In the genomic region with DNA sequence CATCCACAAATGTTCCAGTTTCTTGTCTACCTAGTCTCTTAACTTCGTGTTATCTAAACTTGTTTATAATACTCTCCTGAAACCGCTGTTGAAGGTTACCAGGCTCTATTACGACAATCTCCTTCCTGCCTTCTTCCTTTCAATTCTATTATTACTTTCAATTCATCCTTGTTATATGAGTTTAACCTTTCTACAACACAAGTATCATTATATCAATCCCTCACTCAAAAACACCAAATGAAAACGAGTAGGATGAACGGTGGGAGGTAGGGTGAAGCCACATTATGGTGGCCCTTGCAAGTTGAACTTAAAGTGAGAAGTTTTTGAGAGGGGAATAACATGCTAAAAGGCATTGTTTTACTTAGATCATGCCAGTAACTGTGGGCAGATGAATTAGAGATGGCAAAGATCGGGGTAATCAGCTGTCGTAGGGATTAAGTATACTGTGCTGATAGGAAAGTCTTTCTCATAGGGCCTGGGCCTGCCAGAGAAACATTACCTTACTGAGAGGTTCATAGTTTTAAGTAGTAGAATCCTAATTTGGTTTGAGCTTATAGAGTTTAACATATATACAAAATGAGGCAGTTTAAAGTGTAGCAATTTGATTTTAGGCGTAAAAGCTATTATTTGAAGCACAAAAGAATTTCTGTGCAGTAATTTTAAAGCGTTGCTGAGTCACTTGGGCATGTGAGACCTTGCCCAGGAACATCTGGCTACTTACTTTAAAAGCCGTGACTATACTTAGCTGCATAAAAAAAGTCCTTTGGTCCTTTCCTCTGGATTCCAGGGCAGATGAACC, we compare ENCODE assay signal across 9 cellular contexts. TPM values are rescaled to one million over a fixed set of nuclear protein-coding genes. Genes with fewer than 3 reads are reported as not detected.
DNase-seq lines count a peak whose midpoint lies in the region; ATAC-seq, FAIRE-seq and TF ChIP-seq lines count a peak whose summit lies in the region.
"Had no signal": no experiment of that assay in that cellular context is flagged by ENCODE, and none has a peak within 500 bp of the region (broad histone marks: within the 10 kb centered on the region; RNA-seq: fewer than 3 reads in every experiment).

No MANE protein-coding gene starts in this region.

- H3K27me3 ChIP-seq in HepG2 (ENCODE audit: control insufficient read depth in 1 of 2, insufficient read depth in 2 of 2, low read length in 2 of 2) (no peaks in the 10 kb centered on the region; a peak in 1 of 5 replicates), right lobe of liver (no peaks in the 10 kb centered on the region), H7 (ENCODE audit: control insufficient read depth, insufficient read depth, low read length) (no peaks in the 10 kb centered on the region), prostate gland (replicated peaks; ENCODE audit: insufficient read depth) (no peaks in the 10 kb centered on the region)

- peak overlapping the region in 1 of 2 donors; percentile 88 for H3K27ac Mint-ChIP-seq in effector memory CD8-positive, alpha-beta T cell
- peak overlapping the region; percentile 54 to 60 for H3K27ac Mint-ChIP-seq in stimulated activated naive CD8-positive, alpha-beta T cell treated with anti-CD3 and anti-CD28 coated beads, Interleukin-15, amount 100 ng/mL, for 72 hours

- no peak for TF ChIP-seq POLR2A in HepG2 (IDR thresholded peaks at IDR 0.05; ENCODE audit: insufficient read depth in 1 of 2, low read depth in 2 of 2, low read length in 2 of 2)
- TF ChIP-seq POLR2A in right lobe of liver (IDR thresholded peaks at IDR 0.05), result no peak
- TF ChIP-seq POLR2A in prostate gland (IDR thresholded peaks at IDR 0.05), result no peak

- H4K20me1 ChIP-seq in HepG2 (ENCODE audit: insufficient read depth, low read length), result no peaks in the 10 kb centered on the region

- TF ChIP-seq CTCF in HepG2 (CRISPR knock-in tag; IDR thresholded peaks at IDR 0.05) (no peak), right lobe of liver (IDR thresholded peaks at IDR 0.05) (no peak), prostate gland (IDR thresholded peaks at IDR 0.05) (no peak)

- in situ Hi-C loops in HepG2 (cut with HindIII; ENCODE audit: extremely low pct_ligation_motif_present, low pct_unique_long_range_greater_than_20kb), result no loop called here

- H3K36me3 ChIP-seq in HepG2 (replicated peaks in 1 of 2; ENCODE audit: control insufficient read depth in 1 of 2, insufficient read depth in 2 of 2, low read length in 2 of 2) (no peaks in the 10 kb centered on the region), right lobe of liver (no peaks in the 10 kb centered on the region), H7 (replicated peaks; ENCODE audit: control insufficient read depth, insufficient read depth, low read length) (no peaks in the 10 kb centered on the region), prostate gland (no peaks in the 10 kb centered on the region)

- H3K4me1 Mint-ChIP-seq in effector memory CD8-positive, alpha-beta T cell (ENCODE audit: low read depth in 2 of 2), result peaks cover 21 to 33% of the 10 kb centered on the region in 2 donors
- H3K4me1 Mint-ChIP-seq in stimulated activated naive CD8-positive, alpha-beta T cell treated with anti-CD3 and anti-CD28 coated beads, Interleukin-15, amount 100 ng/mL, for 72 hours, result peaks cover 31% of the 10 kb centered on the region

- no peak for ATAC-seq in HepG2
- no peak for ATAC-seq in right lobe of liver
- ATAC-seq in effector memory CD8-positive, alpha-beta T cell (replicated peaks), result no peak
- ATAC-seq in stimulated activated naive CD8-positive, alpha-beta T cell treated with anti-CD3 and anti-CD28 coated beads, Interleukin-15, amount 100 ng/mL, for 72 hours, result no peak
- ATAC-seq: left colon had no signal

- intact Hi-C loops in HepG2 (cut with micrococcal nuclease; ENCODE audit: unreplicated experiment), result loop anchor here (5.0 kb wide), 1 partner anchor 56 kb away; the partner anchor contains the start of gene NXPE3
- intact Hi-C loops in right lobe of liver (cut with DNase I), result no loop called here
- intact Hi-C loops in prostate gland (cut with DNase I), result no loop called here

- H3K79me2 ChIP-seq in HepG2 (ENCODE audit: insufficient read depth, low read length), result no peaks in the 10 kb centered on the region

- TF ChIP-seq RAD21 in HepG2 (CRISPR knock-in tag; IDR thresholded peaks at IDR 0.05), result no peak

- peaks cover 15% of the 10 kb centered on the region for H3K36me3 Mint-ChIP-seq in effector memory CD8-positive, alpha-beta T cell (ENCODE audit: insufficient read depth)

- H3K4me3 ChIP-seq in HepG2 (replicated peaks in 1 of 3; ENCODE audit: insufficient read depth in 1 of 3, low read depth in 2 of 3, low read length in 3 of 3) (peak overlapping the region in 1 of 3 experiments; percentile 3; a peak in 2 of 6 replicates), right lobe of liver (no peak overlapping the region), H7 (ENCODE audit: insufficient read depth, low read depth, low read length) (no peak overlapping the region), prostate gland (no peak overlapping the region)

- peak overlapping the region; percentile 4 to 5 for H3K4me3 Mint-ChIP-seq in effector memory CD8-positive, alpha-beta T cell
- H3K4me3 Mint-ChIP-seq in stimulated activated naive CD8-positive, alpha-beta T cell treated with anti-CD3 and anti-CD28 coated beads, Interleukin-15, amount 100 ng/mL, for 72 hours, result peak overlapping the region; percentile 47 to 54

- H3K9me3 ChIP-seq in HepG2 (ENCODE audit: low read length), result no peaks in the 10 kb centered on the region
- no peaks in the 10 kb centered on the region for H3K9me3 ChIP-seq in right lobe of liver
- H3K9me3 ChIP-seq in prostate gland, result no peaks in the 10 kb centered on the region

- H3K4me1 ChIP-seq in HepG2 (ENCODE audit: insufficient read depth, low read length) (peaks cover 36% of the 10 kb centered on the region), right lobe of liver (peaks cover 0 to 9% (median 0%) of the 10 kb centered on the region in 4 donors), prostate gland (replicated peaks) (no peaks in the 10 kb centered on the region)

- H3K4me2 ChIP-seq in HepG2 (ENCODE audit: low read depth, low read length), result peak overlapping the region; percentile 45

- H3K9ac ChIP-seq in HepG2 (ENCODE audit: insufficient read depth, low read depth, low read length), result peak overlapping the region; percentile 14; the same call in 1 of the 2 replicates

- H3K9me3 Mint-ChIP-seq in effector memory CD8-positive, alpha-beta T cell, result no peaks in the 10 kb centered on the region
- no peaks in the 10 kb centered on the region for H3K9me3 Mint-ChIP-seq in stimulated activated naive CD8-positive, alpha-beta T cell treated with anti-CD3 and anti-CD28 coated beads, Interleukin-15, amount 100 ng/mL, for 72 hours

- DNase-seq in HepG2 (ENCODE audit: low spot score), result no peak
- no peak for DNase-seq in right lobe of liver
- DNase-seq in RPMI7951 (ENCODE audit: low read depth), result peak; percentile 39
- no peak for DNase-seq in effector memory CD8-positive, alpha-beta T cell
- no peak for DNase-seq in stimulated activated naive CD8-positive, alpha-beta T cell treated with anti-CD3 and anti-CD28 coated beads, Interleukin-15, amount 100 ng/mL, for 72 hours
- DNase-seq in H7, result no peak
- no peak for DNase-seq in NCI-H187 (lab: John Stamatoyannopoulos, UW)
- DNase-seq in prostate gland (ENCODE audit: low spot score), result no peak
- DNase-seq: left colon had no signal

- peak overlapping the region; percentile 64 for H2AFZ ChIP-seq in HepG2 (ENCODE audit: low read length)

- FAIRE-seq in HepG2 (lab: Jason Lieb, UNC), result no peak

- BruUV-seq in HepG2 (replicated peaks; lab: Mats Ljungman, UMichigan), result no TSS peak

- no peaks in the 10 kb centered on the region for H3K27me3 Mint-ChIP-seq in effector memory CD8-positive, alpha-beta T cell
- H3K27me3 Mint-ChIP-seq in stimulated activated naive CD8-positive, alpha-beta T cell treated with anti-CD3 and anti-CD28 coated beads, Interleukin-15, amount 100 ng/mL, for 72 hours, result no peaks in the 10 kb centered on the region

- POLR2A ChIA-PET in HepG2 (lab: Yijun Ruan, JAX), result interaction anchor here (2.4 kb wide), 1 partner anchor 36 kb away, joined by 6 read pairs; no protein-coding TSS in a partner anchor

- no peak overlapping the region for H3K27ac ChIP-seq in HepG2 (ENCODE audit: extremely low read length, insufficient read depth, low read length)
- H3K27ac ChIP-seq in right lobe of liver, result no peak overlapping the region
- no peak overlapping the region for H3K27ac ChIP-seq in prostate gland

- 25% methylated on average over 10 of the region's 10 CpGs for WGBS in HepG2 (ENCODE audit: low lambda C conversion rate)
- WGBS in right lobe of liver (ENCODE audit: insufficient coverage, low coverage, low lambda C conversion rate, missing lambda C conversion rate), result 58% methylated on average over 10 of the region's 10 CpGs
- 56% methylated on average over 10 of the region's 10 CpGs for WGBS in prostate gland

- CTCF ChIA-PET in HepG2 (lab: Yijun Ruan, JAX; ENCODE audit: low intra/inter-chr PET ratio, low total read pairs), result no interaction called here

- TF ChIP-seq EP300 in HepG2 (IDR thresholded peaks at IDR 0.05; ENCODE audit: low read depth in 2 of 2, low read length in 2 of 2) (no peak), HepG2 (CRISPR knock-in tag; IDR thresholded peaks at IDR 0.05; ENCODE audit: borderline replicate concordance) (no peak)

RNA-seq across cellular contexts. Expression of gene CEP97, which starts 3.4 kb away (rescaled TPM):
- total RNA-seq in HepG2 (2016; rRNA removed; fragmentation: Illumina TruSeq; extraction: Trizol), result 6.5 and 10.2 TPM in 2 replicates
- 0.88 and 0.91 TPM in 2 replicates for total RNA-seq in HepG2 (2016; cell fraction: cytosol; rRNA removed; fragmentation: Illumina TruSeq; extraction: Trizol; ENCODE audit: low read depth)
- total RNA-seq in HepG2 (2016; cell fraction: insoluble cytoplasmic fraction; rRNA removed; fragmentation: Illumina TruSeq; extraction: Trizol), result 6.7 and 10.1 TPM in 2 replicates
- total RNA-seq in HepG2 (2016; cell fraction: membrane; rRNA removed; fragmentation: Illumina TruSeq; extraction: Trizol), result 1.4 and 1.5 TPM in 2 replicates
- 6.3 and 6.4 TPM in 2 replicates for total RNA-seq in HepG2 (2016; cell fraction: nucleus; rRNA removed; fragmentation: Illumina TruSeq; extraction: Trizol)
- 0.71 and 0.99 TPM in 2 replicates for polyA plus RNA-seq in HepG2 (2011; rRNA removed)
- polyA plus RNA-seq in HepG2 (2011; cell fraction: cytosol; rRNA removed), result 0.43 and 0.78 TPM in 2 replicates
- 0.72 and 2.3 TPM in 2 replicates for polyA plus RNA-seq in HepG2 (2011; cell fraction: nucleus; rRNA removed)
- polyA plus RNA-seq in HepG2 (2012), result 1.4 and 1.8 TPM in 2 replicates
- 0.03 and 0.05 TPM in 2 replicates for polyA plus RNA-seq in HepG2 (2016; cell fraction: cytosol; fragmentation: Illumina TruSeq; extraction: Trizol; ENCODE audit: low read depth)
- 2.2 and 2.4 TPM in 2 replicates for polyA plus RNA-seq in HepG2 (2016; cell fraction: insoluble cytoplasmic fraction; fragmentation: Illumina TruSeq; extraction: Trizol; ENCODE audit: low read depth)
- polyA plus RNA-seq in HepG2 (2016; cell fraction: membrane; fragmentation: Illumina TruSeq; extraction: Trizol; ENCODE audit: low read depth), result 0.16 and 0.17 TPM in 2 replicates
- 3.7 and 4.7 TPM in 2 replicates for polyA plus RNA-seq in HepG2 (2016; cell fraction: nucleus; fragmentation: Illumina TruSeq; extraction: Trizol; ENCODE audit: insufficient read depth, low read depth)
- polyA minus RNA-seq in HepG2 (2011; rRNA and poly(A)+ RNA removed; ENCODE audit: low replicate concordance), result 1.5 and 7.8 TPM in 2 replicates
- 3.0 and 4.2 TPM in 2 replicates for polyA minus RNA-seq in HepG2 (2011; cell fraction: cytosol; rRNA and poly(A)+ RNA removed)
- polyA minus RNA-seq in HepG2 (2011; cell fraction: nucleus; rRNA and poly(A)+ RNA removed), result 5.2 and 6.5 TPM in 2 replicates
- total RNA-seq in right lobe of liver, result 1 to 10 TPM; 2.2 to 3.8 (median 2.7) TPM
- total RNA-seq in RPMI7951 (2014; rRNA removed; shearing (Covaris generic)), result 29.8 and 29.9 TPM in 2 replicates
- total RNA-seq in H7 (2014; rRNA removed; shearing (Covaris generic)), result 9.2 and 13.0 TPM in 2 replicates
- 10 to 100 TPM in 1 of 2 donors, 1 to 10 TPM in 1; 5.5 to 14.7 TPM for total RNA-seq in prostate gland

RNA-seq across cellular contexts. Expression of gene RPL24, which starts 34.5 kb away (rescaled TPM):
- 1,056 and 1,362 TPM in 2 replicates for total RNA-seq in HepG2 (2016; rRNA removed; fragmentation: Illumina TruSeq; extraction: Trizol)
- 1,422 and 1,553 TPM in 2 replicates for total RNA-seq in HepG2 (2016; cell fraction: cytosol; rRNA removed; fragmentation: Illumina TruSeq; extraction: Trizol; ENCODE audit: low read depth)
- total RNA-seq in HepG2 (2016; cell fraction: insoluble cytoplasmic fraction; rRNA removed; fragmentation: Illumina TruSeq; extraction: Trizol), result 1,073 and 1,398 TPM in 2 replicates
- total RNA-seq in HepG2 (2016; cell fraction: membrane; rRNA removed; fragmentation: Illumina TruSeq; extraction: Trizol), result 1,942 and 1,946 TPM in 2 replicates
- total RNA-seq in HepG2 (2016; cell fraction: nucleus; rRNA removed; fragmentation: Illumina TruSeq; extraction: Trizol), result 372 and 380 TPM in 2 replicates
- polyA plus RNA-seq in HepG2 (2011; rRNA removed), result 1,058 and 1,150 TPM in 2 replicates
- polyA plus RNA-seq in HepG2 (2011; cell fraction: cytosol; rRNA removed), result 564 and 1,013 TPM in 2 replicates
- polyA plus RNA-seq in HepG2 (2011; cell fraction: nucleus; rRNA removed), result 191 and 261 TPM in 2 replicates
- polyA plus RNA-seq in HepG2 (2012), result 1,418 and 1,581 TPM in 2 replicates
- 1,680 and 1,696 TPM in 2 replicates for polyA plus RNA-seq in HepG2 (2016; cell fraction: cytosol; fragmentation: Illumina TruSeq; extraction: Trizol; ENCODE audit: low read depth)
- 1,319 and 1,459 TPM in 2 replicates for polyA plus RNA-seq in HepG2 (2016; cell fraction: insoluble cytoplasmic fraction; fragmentation: Illumina TruSeq; extraction: Trizol; ENCODE audit: low read depth)
- polyA plus RNA-seq in HepG2 (2016; cell fraction: membrane; fragmentation: Illumina TruSeq; extraction: Trizol; ENCODE audit: low read depth), result 1,798 and 1,842 TPM in 2 replicates
- polyA plus RNA-seq in HepG2 (2016; cell fraction: nucleus; fragmentation: Illumina TruSeq; extraction: Trizol; ENCODE audit: insufficient read depth, low read depth), result 641 and 653 TPM in 2 replicates
- polyA minus RNA-seq in HepG2 (2011; rRNA and poly(A)+ RNA removed; ENCODE audit: low replicate concordance), result 269 and 569 TPM in 2 replicates
- 209 and 212 TPM in 2 replicates for polyA minus RNA-seq in HepG2 (2011; cell fraction: cytosol; rRNA and poly(A)+ RNA removed)
- polyA minus RNA-seq in HepG2 (2011; cell fraction: nucleus; rRNA and poly(A)+ RNA removed), result 213 and 250 TPM in 2 replicates
- total RNA-seq in right lobe of liver, result 100 to 1,000 TPM; 336 to 620 (median 364) TPM
- 2,068 and 2,385 TPM in 2 replicates for total RNA-seq in RPMI7951 (2014; rRNA removed; shearing (Covaris generic))
- total RNA-seq in H7 (2014; rRNA removed; shearing (Covaris generic)), result 1,928 and 2,088 TPM in 2 replicates
- total RNA-seq in prostate gland, result 1,000 to 10,000 TPM in 1 of 2 donors, 100 to 1,000 TPM in 1; 839 to 1,589 TPM

RNA-seq across cellular contexts. Expression of gene ZBTB11, which starts 44.1 kb away (rescaled TPM):
- total RNA-seq in HepG2 (2016; rRNA removed; fragmentation: Illumina TruSeq; extraction: Trizol), result 18.1 and 24.6 TPM in 2 replicates
- total RNA-seq in HepG2 (2016; cell fraction: cytosol; rRNA removed; fragmentation: Illumina TruSeq; extraction: Trizol; ENCODE audit: low read depth), result 5.4 and 8.1 TPM in 2 replicates
- 17.4 and 24.4 TPM in 2 replicates for total RNA-seq in HepG2 (2016; cell fraction: insoluble cytoplasmic fraction; rRNA removed; fragmentation: Illumina TruSeq; extraction: Trizol)
- total RNA-seq in HepG2 (2016; cell fraction: membrane; rRNA removed; fragmentation: Illumina TruSeq; extraction: Trizol), result 6.4 and 7.7 TPM in 2 replicates
- total RNA-seq in HepG2 (2016; cell fraction: nucleus; rRNA removed; fragmentation: Illumina TruSeq; extraction: Trizol), result 20.2 and 22.5 TPM in 2 replicates
- 5.2 and 5.9 TPM in 2 replicates for polyA plus RNA-seq in HepG2 (2011; rRNA removed)
- polyA plus RNA-seq in HepG2 (2011; cell fraction: cytosol; rRNA removed), result 1.9 and 2.8 TPM in 2 replicates
- polyA plus RNA-seq in HepG2 (2011; cell fraction: nucleus; rRNA removed), result 6.0 and 7.5 TPM in 2 replicates
- 7.3 and 8.2 TPM in 2 replicates for polyA plus RNA-seq in HepG2 (2012)
- polyA plus RNA-seq in HepG2 (2016; cell fraction: cytosol; fragmentation: Illumina TruSeq; extraction: Trizol; ENCODE audit: low read depth), result 0.27 TPM in 2 replicates
- polyA plus RNA-seq in HepG2 (2016; cell fraction: insoluble cytoplasmic fraction; fragmentation: Illumina TruSeq; extraction: Trizol; ENCODE audit: low read depth), result 12.4 and 13.0 TPM in 2 replicates
- polyA plus RNA-seq in HepG2 (2016; cell fraction: membrane; fragmentation: Illumina TruSeq; extraction: Trizol; ENCODE audit: low read depth), result 1.3 TPM in 2 replicates
- 18.0 and 18.7 TPM in 2 replicates for polyA plus RNA-seq in HepG2 (2016; cell fraction: nucleus; fragmentation: Illumina TruSeq; extraction: Trizol; ENCODE audit: insufficient read depth, low read depth)
- 7.1 and 9.5 TPM in 2 replicates for polyA minus RNA-seq in HepG2 (2011; rRNA and poly(A)+ RNA removed; ENCODE audit: low replicate concordance)
- 11.8 and 14.0 TPM in 2 replicates for polyA minus RNA-seq in HepG2 (2011; cell fraction: cytosol; rRNA and poly(A)+ RNA removed)
- 27.7 and 31.0 TPM in 2 replicates for polyA minus RNA-seq in HepG2 (2011; cell fraction: nucleus; rRNA and poly(A)+ RNA removed)
- total RNA-seq in right lobe of liver, result 1 to 10 TPM; 5.4 to 8.5 (median 7.9) TPM
- total RNA-seq in RPMI7951 (2014; rRNA removed; shearing (Covaris generic)), result 20.1 and 21.4 TPM in 2 replicates
- total RNA-seq in H7 (2014; rRNA removed; shearing (Covaris generic)), result 15.3 and 19.6 TPM in 2 replicates
- 10 to 100 TPM; 20.5 to 21.2 TPM for total RNA-seq in prostate gland

RNA-seq across cellular contexts. Expression of gene NXPE3, which starts 58.0 kb away (rescaled TPM):
- total RNA-seq in HepG2 (2016; rRNA removed; fragmentation: Illumina TruSeq; extraction: Trizol), result 4.7 and 5.3 TPM in 2 replicates
- total RNA-seq in HepG2 (2016; cell fraction: cytosol; rRNA removed; fragmentation: Illumina TruSeq; extraction: Trizol; ENCODE audit: low read depth), result 2.1 and 2.6 TPM in 2 replicates
- 4.8 and 5.6 TPM in 2 replicates for total RNA-seq in HepG2 (2016; cell fraction: insoluble cytoplasmic fraction; rRNA removed; fragmentation: Illumina TruSeq; extraction: Trizol)
- 8.2 and 9.3 TPM in 2 replicates for total RNA-seq in HepG2 (2016; cell fraction: membrane; rRNA removed; fragmentation: Illumina TruSeq; extraction: Trizol)
- 2.8 and 4.3 TPM in 2 replicates for total RNA-seq in HepG2 (2016; cell fraction: nucleus; rRNA removed; fragmentation: Illumina TruSeq; extraction: Trizol)
- polyA plus RNA-seq in HepG2 (2011; rRNA removed), result 3.5 and 3.6 TPM in 2 replicates
- polyA plus RNA-seq in HepG2 (2011; cell fraction: cytosol; rRNA removed), result 2.9 and 4.4 TPM in 2 replicates
- polyA plus RNA-seq in HepG2 (2011; cell fraction: nucleus; rRNA removed), result 1.7 and 2.3 TPM in 2 replicates
- polyA plus RNA-seq in HepG2 (2012), result 2.8 and 4.3 TPM in 2 replicates
- 3.2 and 3.3 TPM in 2 replicates for polyA plus RNA-seq in HepG2 (2016; cell fraction: cytosol; fragmentation: Illumina TruSeq; extraction: Trizol; ENCODE audit: low read depth)
- polyA plus RNA-seq in HepG2 (2016; cell fraction: insoluble cytoplasmic fraction; fragmentation: Illumina TruSeq; extraction: Trizol; ENCODE audit: low read depth), result 6.4 and 7.2 TPM in 2 replicates
- polyA plus RNA-seq in HepG2 (2016; cell fraction: membrane; fragmentation: Illumina TruSeq; extraction: Trizol; ENCODE audit: low read depth), result 7.5 and 7.8 TPM in 2 replicates
- polyA plus RNA-seq in HepG2 (2016; cell fraction: nucleus; fragmentation: Illumina TruSeq; extraction: Trizol; ENCODE audit: insufficient read depth, low read depth), result 4.1 and 5.6 TPM in 2 replicates
- 7.4 and 7.9 TPM in 2 replicates for polyA minus RNA-seq in HepG2 (2011; rRNA and poly(A)+ RNA removed; ENCODE audit: low replicate concordance)
- polyA minus RNA-seq in HepG2 (2011; cell fraction: cytosol; rRNA and poly(A)+ RNA removed), result 1.8 and 3.9 TPM in 2 replicates
- polyA minus RNA-seq in HepG2 (2011; cell fraction: nucleus; rRNA and poly(A)+ RNA removed), result 3.2 and 4.4 TPM in 2 replicates
- total RNA-seq in right lobe of liver, result 1 to 10 TPM in 5 of 6 experiments, under 1 TPM in 1; 0.75 to 2.9 (median 1.7) TPM
- total RNA-seq in RPMI7951 (2014; rRNA removed; shearing (Covaris generic)), result 17.1 and 18.7 TPM in 2 replicates
- total RNA-seq in H7 (2014; rRNA removed; shearing (Covaris generic)), result 5.6 and 5.7 TPM in 2 replicates
- total RNA-seq in prostate gland, result 10 to 100 TPM in 1 of 2 donors, 1 to 10 TPM in 1; 7.8 to 14.1 TPM
